Comparison of ENCODE assay signal across 9 cellular contexts in genomic region chr1:32933742-32934322, GRCh38. TPM values are rescaled to one million over a fixed set of nuclear protein-coding genes. Genes with fewer than 3 reads are reported as not detected.
DNase-seq lines count a peak whose midpoint lies in the region; ATAC-seq, FAIRE-seq and TF ChIP-seq lines count a peak whose summit lies in the region.
"Had no signal": no experiment of that assay in that cellular context is flagged by ENCODE, and none has a peak within 500 bp of the region (broad histone marks: within the 10 kb centered on the region; RNA-seq: fewer than 3 reads in every experiment).

No MANE protein-coding gene starts in this region.

- SMC1A ChIA-PET in GM12878 (lab: Charles Lee; ENCODE audit: uncharacterized antibody, unreplicated experiment) = interaction anchor here (0.7 to 8.4 kb wide), 19 partner anchors 10 to 193 kb away, joined by 3 to 110 read pairs (median 7); no protein-coding TSS in a partner anchor

- TF ChIP-seq RAD21 in GM12878 (IDR thresholded peaks at IDR 0.05; ENCODE audit: insufficient read depth, low read depth, low read length) = no peak

- DNase-seq in activated CD8-positive, alpha-beta memory T cell treated with anti-CD3 and anti-CD28 coated beads, Interleukin-2, amount 10 ng/mL, durations not matched to agents 7 days and 5 days = no peak
- no peak for DNase-seq in activated CD8-positive, alpha-beta memory T cell treated with anti-CD3 and anti-CD28 coated beads, Interleukin-2, amount 50 U/mL, for 4 hours
- DNase-seq in GM12878 (ENCODE audit: low read depth, low spot score) (no peak), left colon (peak; percentile 63 to 84), uterus (peak in 1 of 2 donors; percentile 59), nucleus accumbens (lab: John Stamatoyannopoulos, UW) (no peak), GM12892 (ENCODE audit: insufficient read length) (no peak)
- DNase-seq in activated CD4-positive, alpha-beta T cell treated with anti-CD3 and anti-CD28 coated beads, Interleukin-2, amount 10 ng/mL, durations not matched to agents 7 days and 5 days = no peak

- intact Hi-C loops in GM12878 (cut with micrococcal nuclease; ENCODE audit: unreplicated experiment) (loop anchor here (1.0 kb wide), 3 partner anchors 73 to 152 kb away; no protein-coding TSS in a partner anchor), left colon (cut with DNase I, micrococcal nuclease) (loop anchor here in 1 of 2 donors (5.0 to 10.0 kb wide), 2 partner anchors 123 to 151 kb away; partner anchors contain the start of gene AZIN2), uterus (cut with DNase I; ENCODE audit: low total_unique reads) (loop anchor here (10.0 kb wide), 3 partner anchors 71 to 151 kb away; partner anchors contain the start of genes AK2 and AZIN2)

- BruUV-seq in GM12878 (replicated peaks; lab: Mats Ljungman, UMichigan) = no TSS peak

- H3K27ac ChIP-seq in GM12878 (ENCODE audit: control insufficient read depth, insufficient read depth) (no peak overlapping the region), uterus (peak overlapping the region; percentile 53 to 71)

- no peaks in the 10 kb centered on the region for H3K27me3 Mint-ChIP-seq in activated CD8-positive, alpha-beta memory T cell treated with anti-CD3 and anti-CD28 coated beads, Interleukin-2, amount 10 ng/mL, durations not matched to agents 7 days and 5 days
- no peaks in the 10 kb centered on the region for H3K27me3 Mint-ChIP-seq in activated CD4-positive, alpha-beta T cell treated with anti-CD3 and anti-CD28 coated beads, Interleukin-2, amount 10 ng/mL, durations not matched to agents 7 days and 5 days

- H3K4me1 Mint-ChIP-seq in activated CD8-positive, alpha-beta memory T cell treated with anti-CD3 and anti-CD28 coated beads, Interleukin-2, amount 10 ng/mL, durations not matched to agents 7 days and 5 days = peaks cover 34% of the 10 kb centered on the region
- H3K4me1 Mint-ChIP-seq in activated CD4-positive, alpha-beta T cell treated with anti-CD3 and anti-CD28 coated beads, Interleukin-2, amount 10 ng/mL, durations not matched to agents 7 days and 5 days = peaks cover 28% of the 10 kb centered on the region

- no peaks in the 10 kb centered on the region for H3K79me2 ChIP-seq in GM12878 (ENCODE audit: control insufficient read depth, insufficient read depth, low read length)

- peaks cover 28% of the 10 kb centered on the region for H3K36me3 Mint-ChIP-seq in activated CD8-positive, alpha-beta memory T cell treated with anti-CD3 and anti-CD28 coated beads, Interleukin-2, amount 10 ng/mL, durations not matched to agents 7 days and 5 days
- peaks cover 19% of the 10 kb centered on the region for H3K36me3 Mint-ChIP-seq in activated CD4-positive, alpha-beta T cell treated with anti-CD3 and anti-CD28 coated beads, Interleukin-2, amount 10 ng/mL, durations not matched to agents 7 days and 5 days (ENCODE audit: low read depth)

- peak overlapping the region; percentile 32 for H3K27ac Mint-ChIP-seq in activated CD8-positive, alpha-beta memory T cell treated with anti-CD3 and anti-CD28 coated beads, Interleukin-2, amount 10 ng/mL, durations not matched to agents 7 days and 5 days
- H3K27ac Mint-ChIP-seq in activated CD4-positive, alpha-beta T cell treated with anti-CD3 and anti-CD28 coated beads, Interleukin-2, amount 10 ng/mL, durations not matched to agents 7 days and 5 days = no peak overlapping the region

- TF ChIP-seq EP300 in GM12878 (IDR thresholded peaks at IDR 0.05; ENCODE audit: borderline replicate concordance in 1 of 2, control insufficient read depth in 1 of 2, low read depth in 2 of 2, low read length in 2 of 2) = no peak

- no peak overlapping the region for H3K4me3 Mint-ChIP-seq in activated CD8-positive, alpha-beta memory T cell treated with anti-CD3 and anti-CD28 coated beads, Interleukin-2, amount 10 ng/mL, durations not matched to agents 7 days and 5 days
- H3K4me3 Mint-ChIP-seq in activated CD4-positive, alpha-beta T cell treated with anti-CD3 and anti-CD28 coated beads, Interleukin-2, amount 10 ng/mL, durations not matched to agents 7 days and 5 days = no peak overlapping the region

- RAD21 ChIA-PET in GM12878 (lab: Charles Lee; ENCODE audit: unreplicated experiment) = interaction anchor here (0.7 to 5.4 kb wide), 18 partner anchors 13 to 193 kb away, joined by 3 to 67 read pairs (median 4); partner anchors contain the start of gene RNF19B

- no peaks in the 10 kb centered on the region for H3K4me1 ChIP-seq in GM12878 (ENCODE audit: control insufficient read depth, insufficient read depth, low read length)
- peaks cover 0 to 6% of the 10 kb centered on the region in 2 donors for H3K4me1 ChIP-seq in uterus

- H4K20me1 ChIP-seq in GM12878 (ENCODE audit: control insufficient read depth, insufficient read depth) = no peaks in the 10 kb centered on the region

- in situ Hi-C loops in GM12878 (cut with MboI) = loop anchor here (5.0 to 25.0 kb wide), 3 partner anchors 73 to 678 kb away; no protein-coding TSS in a partner anchor

- no peak for TF ChIP-seq POLR2A in GM12878 (IDR thresholded peaks at IDR 0.05; ENCODE audit: low read depth, low read length)
- TF ChIP-seq POLR2A in uterus (IDR thresholded peaks at IDR 0.05) = no peak
- no peak for TF ChIP-seq POLR2A in GM12892 (IDR thresholded peaks at IDR 0.05; ENCODE audit: low read depth, low read length)

- FAIRE-seq in GM12878 (lab: Jason Lieb, UNC) (no peak), GM12892 (lab: Jason Lieb, UNC) (no peak)

- H3K4me2 ChIP-seq in GM12878 (ENCODE audit: control insufficient read depth, insufficient read depth) = no peak overlapping the region

- no peaks in the 10 kb centered on the region for H3K9me3 Mint-ChIP-seq in activated CD8-positive, alpha-beta memory T cell treated with anti-CD3 and anti-CD28 coated beads, Interleukin-2, amount 10 ng/mL, durations not matched to agents 7 days and 5 days (ENCODE audit: low read depth)
- no peaks in the 10 kb centered on the region for H3K9me3 Mint-ChIP-seq in activated CD4-positive, alpha-beta T cell treated with anti-CD3 and anti-CD28 coated beads, Interleukin-2, amount 10 ng/mL, durations not matched to agents 7 days and 5 days

- H3K4me3 ChIP-seq in GM12878 (no peak overlapping the region), uterus (no peak overlapping the region)
- H3K4me3 ChIP-seq: BLaER1 treated with 17β-estradiol and CSF1 and Interleukin-3, amounts not matched to agents 10 nM and 100 nM had no signal

- POLR2A ChIA-PET in GM12878 (lab: Charles Lee) = interaction anchor here (1.9 kb wide), 1 partner anchor 30 kb away, joined by 5 read pairs; the partner anchor contains the start of gene RNF19B
- POLR2A ChIA-PET in activated CD4-positive, alpha-beta T cell treated with anti-CD3 and anti-CD28 coated beads, Interleukin-2, amount 10 ng/mL, durations not matched to agents 7 days and 5 days (lab: Charles Lee) = interaction anchor here (0.6 kb wide), 1 partner anchor 522 kb away, joined by 12 read pairs; no protein-coding TSS in a partner anchor

- H3K9me3 ChIP-seq in GM12878 (replicated peaks; ENCODE audit: control insufficient read depth, insufficient read depth, low read length) = no peaks in the 10 kb centered on the region
- H3K9me3 ChIP-seq in uterus = no peaks in the 10 kb centered on the region
- H3K9me3 ChIP-seq: BLaER1 treated with 17β-estradiol and CSF1 and Interleukin-3, amounts not matched to agents 10 nM and 100 nM had no signal

- ATAC-seq in activated CD8-positive, alpha-beta memory T cell treated with anti-CD3 and anti-CD28 coated beads, Interleukin-2, amount 10 ng/mL, durations not matched to agents 7 days and 5 days = no peak
- ATAC-seq in GM12878 (peak; percentile 46), left colon (peak; percentile 78)

- peaks cover 5 to 7% of the 10 kb centered on the region in 2 experiments; a peak in 3 of 4 replicates for H3K36me3 ChIP-seq in GM12878 (ENCODE audit: control insufficient read depth in 2 of 2, insufficient read depth in 2 of 2, low read length in 1 of 2)
- no peaks in the 10 kb centered on the region for H3K36me3 ChIP-seq in uterus

- no peaks in the 10 kb centered on the region for H3K27me3 ChIP-seq in GM12878 (replicated peaks in 1 of 2; ENCODE audit: control insufficient read depth in 2 of 2, insufficient read depth in 2 of 2, low read length in 1 of 2)
- no peaks in the 10 kb centered on the region for H3K27me3 ChIP-seq in uterus
- H3K27me3 ChIP-seq: BLaER1 treated with 17β-estradiol and CSF1 and Interleukin-3, amounts not matched to agents 10 nM and 100 nM had no signal

- TF ChIP-seq CTCF in GM12878 (IDR thresholded peaks at IDR 0.05 in 2 of 3, conservative IDR thresholded peaks at IDR 0.05 in 1 of 3; ENCODE audit: control insufficient read depth in 2 of 3, extremely low read depth in 1 of 3, insufficient read depth in 1 of 3, low read depth in 3 of 3, low read length in 3 of 3) = no peak
- no peak for TF ChIP-seq CTCF in uterus (IDR thresholded peaks at IDR 0.05)

- no peak overlapping the region for H3K9ac ChIP-seq in GM12878 (ENCODE audit: control insufficient read depth, insufficient read depth, low read length)
- H3K9ac ChIP-seq: BLaER1 treated with 17β-estradiol and CSF1 and Interleukin-3, amounts not matched to agents 10 nM and 100 nM had no signal

- no peak overlapping the region for H2AFZ ChIP-seq in GM12878 (ENCODE audit: control insufficient read depth, low read depth, low read length)

- 66% methylated on average over 3 of the region's 3 CpGs for WGBS in GM12878 (ENCODE audit: insufficient coverage, insufficient replicate concordance, low lambda C conversion rate, missing lambda C conversion rate)

- CTCF ChIA-PET in activated CD8-positive, alpha-beta memory T cell treated with anti-CD3 and anti-CD28 coated beads, Interleukin-2, amount 10 ng/mL, durations not matched to agents 7 days and 5 days (lab: Charles Lee) = interaction anchor here (0.7 to 8.1 kb wide), 35 partner anchors 9 to 222 kb away, joined by 3 to 84 read pairs (median 4); partner anchors contain the start of gene RNF19B
- CTCF ChIA-PET in GM12878 (lab: Yijun Ruan, JAX) = interaction anchor here (0.7 to 8.1 kb wide), 37 partner anchors 9 to 429 kb away, joined by 3 to 183 read pairs (median 6); partner anchors contain the start of gene AZIN2
- CTCF ChIA-PET in activated CD4-positive, alpha-beta T cell treated with anti-CD3 and anti-CD28 coated beads, Interleukin-2, amount 10 ng/mL, durations not matched to agents 7 days and 5 days (lab: Charles Lee) = interaction anchor here (0.6 to 3.3 kb wide), 13 partner anchors 10 to 589 kb away, joined by 3 to 11 read pairs (median 5); no protein-coding TSS in a partner anchor

RNA-seq across cellular contexts. Expression of gene RNF19B, which starts 30.8 kb away (rescaled TPM):
- total RNA-seq in activated CD8-positive, alpha-beta memory T cell treated with anti-CD3 and anti-CD28 coated beads, Interleukin-2, amount 10 ng/mL, durations not matched to agents 7 days and 5 days = 10 to 100 TPM; 31.6 to 47.4 TPM
- total RNA-seq in GM12878 (2013; cell fraction: nucleolus; rRNA removed) = 15.2 and 15.5 TPM in 2 replicates
- total RNA-seq in GM12878 (2014; rRNA removed) (17.2 and 17.6 TPM in 2 replicates), GM12878 (2014; rRNA removed; fragmentation: Illumina TruSeq; extraction: Trizol) (15.5 and 16.7 TPM in 2 replicates), GM12878 (2021) (30.3 and 32.2 TPM in 2 replicates), left colon (10 to 100 TPM; 64.1 to 77.3 TPM), uterus (10 to 100 TPM; 13.2 to 23.4 (median 17.4) TPM)
- polyA plus RNA-seq in GM12878 (2011; ENCODE audit: low read depth) = 12.8 TPM
- polyA plus RNA-seq in GM12878 (2011; rRNA removed) (21.7 and 32.6 TPM in 2 replicates), GM12878 (2014; fragmentation: Illumina TruSeq; extraction: Trizol) (23.1 and 24.9 TPM in 2 replicates), GM12878 (2014; fragmentation: Nextera tagmentation; extraction: Ambion mirVana) (1 to 10 TPM; 4.3 to 9.1 TPM), GM12878 (2014; rRNA removed) (23.4 and 24.2 TPM in 2 replicates), GM12878 (2016; fragmentation: Nextera tagmentation; extraction: Ambion mirVana) (1 to 10 TPM; 2.8 to 4.0 TPM)
- 29.5 and 31.4 TPM in 2 replicates for polyA plus RNA-seq in GM12878 (2011; cell fraction: cytosol; rRNA removed)
- polyA plus RNA-seq in GM12878 (2011; cell fraction: nucleus; rRNA removed) = 16.5 and 19.7 TPM in 2 replicates
- 16.7 and 18.2 TPM in 2 replicates for polyA plus RNA-seq in GM12878 (2012)
- polyA minus RNA-seq in GM12878 (2011; rRNA and poly(A)+ RNA removed) = 54.0 and 66.6 TPM in 2 replicates
- polyA minus RNA-seq in GM12878 (2011; cell fraction: cytosol; rRNA and poly(A)+ RNA removed) = 17.2 and 18.3 TPM in 2 replicates
- 14.4 and 22.5 TPM in 2 replicates for polyA minus RNA-seq in GM12878 (2011; cell fraction: nucleus; rRNA and poly(A)+ RNA removed)
- 10 to 100 TPM; 18.4 to 20.1 TPM for total RNA-seq in activated CD4-positive, alpha-beta T cell treated with anti-CD3 and anti-CD28 coated beads, Interleukin-2, amount 10 ng/mL, durations not matched to agents 7 days and 5 days
- polyA plus RNA-seq in GM12892 (2012; ENCODE audit: missing spikeins) = 16.5 TPM

RNA-seq across cellular contexts. Expression of gene TMEM54, which starts 32.6 kb away (rescaled TPM):
- not detected for total RNA-seq in activated CD8-positive, alpha-beta memory T cell treated with anti-CD3 and anti-CD28 coated beads, Interleukin-2, amount 10 ng/mL, durations not matched to agents 7 days and 5 days
- 0.93 and 1.4 TPM in 2 replicates for total RNA-seq in GM12878 (2013; cell fraction: nucleolus; rRNA removed)
- total RNA-seq in GM12878 (2014; rRNA removed) (0.34 and 0.71 TPM in 2 replicates), GM12878 (2014; rRNA removed; fragmentation: Illumina TruSeq; extraction: Trizol) (0.18 and 0.45 TPM in 2 replicates), GM12878 (2021) (0.59 and 1.1 TPM in 2 replicates), left colon (100 to 1,000 TPM; 739 to 855 TPM), uterus (10 to 100 TPM; 18.4 to 57.4 (median 34.8) TPM)
- polyA plus RNA-seq in GM12878 (2011; ENCODE audit: low read depth) = 0.33 TPM
- polyA plus RNA-seq in GM12878 (2011; rRNA removed) (0.63 and 0.80 TPM in 2 replicates), GM12878 (2014; fragmentation: Illumina TruSeq; extraction: Trizol) (0.16 TPM in 1 of 2 replicates, not detected in the other), GM12878 (2014; fragmentation: Nextera tagmentation; extraction: Ambion mirVana) (under 1 TPM in 1 of 2 experiments, not detected in 1; 0.07 TPM), GM12878 (2014; rRNA removed) (0.56 and 0.76 TPM in 2 replicates), GM12878 (2016; fragmentation: Nextera tagmentation; extraction: Ambion mirVana) (under 1 TPM; 0.71 to 0.94 TPM)
- polyA plus RNA-seq in GM12878 (2011; cell fraction: cytosol; rRNA removed) = 3.4 and 4.0 TPM in 2 replicates
- 0.82 and 1.3 TPM in 2 replicates for polyA plus RNA-seq in GM12878 (2011; cell fraction: nucleus; rRNA removed)
- 0.45 and 0.91 TPM in 2 replicates for polyA plus RNA-seq in GM12878 (2012)
- polyA minus RNA-seq in GM12878 (2011; rRNA and poly(A)+ RNA removed) = 1.2 and 2.3 TPM in 2 replicates
- polyA minus RNA-seq in GM12878 (2011; cell fraction: cytosol; rRNA and poly(A)+ RNA removed) = not detected in 2 replicates
- 0.67 TPM in 1 of 2 replicates, not detected in the other for polyA minus RNA-seq in GM12878 (2011; cell fraction: nucleus; rRNA and poly(A)+ RNA removed)
- total RNA-seq in activated CD4-positive, alpha-beta T cell treated with anti-CD3 and anti-CD28 coated beads, Interleukin-2, amount 10 ng/mL, durations not matched to agents 7 days and 5 days = not detected
- polyA plus RNA-seq in GM12892 (2012; ENCODE audit: missing spikeins) = 0.66 TPM

RNA-seq across cellular contexts. Expression of gene HPCA, which starts 47.5 kb away (rescaled TPM):
- under 1 TPM in 1 of 2 experiments, not detected in 1; 0.35 TPM for total RNA-seq in activated CD8-positive, alpha-beta memory T cell treated with anti-CD3 and anti-CD28 coated beads, Interleukin-2, amount 10 ng/mL, durations not matched to agents 7 days and 5 days
- total RNA-seq in GM12878 (2013; cell fraction: nucleolus; rRNA removed) = 0.35 TPM in 1 of 2 replicates, not detected in the other
- total RNA-seq in GM12878 (2014; rRNA removed) (not detected in 2 replicates), GM12878 (2014; rRNA removed; fragmentation: Illumina TruSeq; extraction: Trizol) (not detected in 2 replicates), GM12878 (2021) (not detected in 2 replicates), left colon (1 to 10 TPM; 1.5 to 1.9 TPM), uterus (under 1 TPM in 2 of 4 donors, not detected in 2; 0.76 to 0.79 TPM)
- not detected for polyA plus RNA-seq in GM12878 (2011; ENCODE audit: low read depth)
- polyA plus RNA-seq in GM12878 (2011; rRNA removed) (0.11 TPM in 1 of 2 replicates, not detected in the other), GM12878 (2014; fragmentation: Illumina TruSeq; extraction: Trizol) (not detected in 2 replicates), GM12878 (2014; fragmentation: Nextera tagmentation; extraction: Ambion mirVana) (not detected), GM12878 (2014; rRNA removed) (not detected in 2 replicates), GM12878 (2016; fragmentation: Nextera tagmentation; extraction: Ambion mirVana) (not detected)
- polyA plus RNA-seq in GM12878 (2011; cell fraction: cytosol; rRNA removed) = 0.06 and 0.12 TPM in 2 replicates
- 0.48 and 1.8 TPM in 2 replicates for polyA plus RNA-seq in GM12878 (2011; cell fraction: nucleus; rRNA removed)
- 0.07 TPM in 1 of 2 replicates, not detected in the other for polyA plus RNA-seq in GM12878 (2012)
- not detected in 2 replicates for polyA minus RNA-seq in GM12878 (2011; rRNA and poly(A)+ RNA removed)
- polyA minus RNA-seq in GM12878 (2011; cell fraction: cytosol; rRNA and poly(A)+ RNA removed) = not detected in 2 replicates
- polyA minus RNA-seq in GM12878 (2011; cell fraction: nucleus; rRNA and poly(A)+ RNA removed) = not detected in 2 replicates
- total RNA-seq in activated CD4-positive, alpha-beta T cell treated with anti-CD3 and anti-CD28 coated beads, Interleukin-2, amount 10 ng/mL, durations not matched to agents 7 days and 5 days = not detected
- polyA plus RNA-seq in GM12892 (2012; ENCODE audit: missing spikeins) = not detected

Comparison
In these comparisons a context has a peak if more than half of its experiments do, and no peak if none do; other contexts are left out.
1. DNase-seq: peak in left colon (2 of 2); none in activated CD8-positive, alpha-beta memory T cell treated with anti-CD3 and anti-CD28 coated beads, Interleukin-2, amount 10 ng/mL, durations not matched to agents 7 days and 5 days (single experiment), activated CD8-positive, alpha-beta memory T cell treated with anti-CD3 and anti-CD28 coated beads, Interleukin-2, amount 50 U/mL, for 4 hours (single experiment), GM12878 (single experiment), nucleus accumbens (0 of 56), activated CD4-positive, alpha-beta T cell treated with anti-CD3 and anti-CD28 coated beads, Interleukin-2, amount 10 ng/mL, durations not matched to agents 7 days and 5 days (single experiment) and GM12892 (single experiment).
2. RNA of gene TMEM54, which starts 32.6 kb away (total RNA-seq): 739 to 855 TPM in left colon; 18.4 to 57.4 TPM in uterus, 0.18 to 1.4 TPM in GM12878, not detected in activated CD8-positive, alpha-beta memory T cell treated with anti-CD3 and anti-CD28 coated beads, Interleukin-2, amount 10 ng/mL, durations not matched to agents 7 days and 5 days and not detected in activated CD4-positive, alpha-beta T cell treated with anti-CD3 and anti-CD28 coated beads, Interleukin-2, amount 10 ng/mL, durations not matched to agents 7 days and 5 days; every median in the first group is over 10 times any median in the second.